In genomic region chr21:29133796-29134195, GRCh38 we compare ENCODE assay signal across 17 cellular contexts. TPM values are rescaled to one million over a fixed set of nuclear protein-coding genes. Genes with fewer than 3 reads are reported as not detected.
DNase-seq lines count a peak whose midpoint lies in the region; TF ChIP-seq lines count a peak whose summit lies in the region.
"Had no signal": no experiment of that assay in that cellular context is flagged by ENCODE, and none has a peak within 500 bp of the region (broad histone marks: within the 10 kb centered on the region; RNA-seq: fewer than 3 reads in every experiment).

No MANE protein-coding gene starts in this region.

- peaks cover 12% of the 10 kb centered on the region for H3K4me1 ChIP-seq in fibroblast of lung (ENCODE audit: control insufficient read depth, extremely low read depth, insufficient read depth, low read length)
- H3K4me1 ChIP-seq: HAP-1 had no signal

- H3K36me3 Mint-ChIP-seq in mesothelial cell of epicardium (no peaks in the 10 kb centered on the region), CD14-positive monocyte (peaks cover 0 to 6% of the 10 kb centered on the region in 2 donors)

- H3K4me3 ChIP-seq in fibroblast of lung (replicated peaks in 1 of 4; ENCODE audit: control extremely low read depth in 1 of 4, insufficient read depth in 1 of 4, low read depth in 3 of 4, low read length in 4 of 4): no peak overlapping the region
- H3K4me3 ChIP-seq: HAP-1, K562 had no signal

- intact Hi-C loops in CD14-positive monocyte (cut with micrococcal nuclease): no loop called here

- DNase-seq in ELF-1 (ENCODE audit: low read depth, low spot score) (peak; percentile 6), NCI-H2227 (lab: John Stamatoyannopoulos, UW; ENCODE audit: unreplicated experiment) (peak; percentile 85), fibroblast of lung (ENCODE audit: low read depth in 2 of 2) (peak; percentile 47 to 67), mesothelial cell of epicardium (ENCODE audit: low spot score in 2 of 2, unreplicated experiment in 2 of 2) (no peak), SW 1271 (lab: John Stamatoyannopoulos, UW) (no peak), NCI-H345 (lab: John Stamatoyannopoulos, UW) (no peak), HuH-7.5 (ENCODE audit: low spot score) (no peak), CD14-positive monocyte (ENCODE audit: low spot score) (no peak)
- DNase-seq: ACHN; CD4-positive, alpha-beta memory T cell; NCI-H1694; NCI-H2171; NCI-H526; RPMI8226 had no signal

- no peaks in the 10 kb centered on the region for H3K36me3 ChIP-seq in fibroblast of lung (ENCODE audit: control insufficient read depth, insufficient read depth, low read length)
- H3K36me3 ChIP-seq: HAP-1 had no signal

- H3K27me3 ChIP-seq in fibroblast of lung (ENCODE audit: control insufficient read depth, insufficient read depth, low read length): no peaks in the 10 kb centered on the region

- no peaks in the 10 kb centered on the region for H3K27me3 Mint-ChIP-seq in mesothelial cell of epicardium (ENCODE audit: low read depth)
- peaks cover 1 to 3% (median 1%) of the 10 kb centered on the region in 3 donors for H3K27me3 Mint-ChIP-seq in CD14-positive monocyte (ENCODE audit: low read depth in 3 of 3)
- H3K27me3 Mint-ChIP-seq: B cell; CD4-positive, alpha-beta memory T cell had no signal

- H3K9me3 Mint-ChIP-seq in mesothelial cell of epicardium (peaks cover 10% of the 10 kb centered on the region), CD14-positive monocyte (peaks cover 0 to 3% (median 2%) of the 10 kb centered on the region in 7 donors)

- no peak overlapping the region for H3K27ac ChIP-seq in fibroblast of lung (ENCODE audit: insufficient read depth, low read length)

- TF ChIP-seq CTCF in fibroblast of lung (conservative IDR thresholded peaks at IDR 0.05 in 1 of 2, IDR thresholded peaks at IDR 0.05 in 1 of 2; ENCODE audit: low read depth in 1 of 2, low read length in 2 of 2): no peak
- no peak for TF ChIP-seq CTCF in mesothelial cell of epicardium (IDR thresholded peaks at IDR 0.05; ENCODE audit: unreplicated experiment)
- TF ChIP-seq CTCF in CD14-positive monocyte (IDR thresholded peaks at IDR 0.05): no peak

- no peak overlapping the region for H2AFZ ChIP-seq in fibroblast of lung (ENCODE audit: low read length)

- H3K4me3 Mint-ChIP-seq in mesothelial cell of epicardium (no peak overlapping the region), CD14-positive monocyte (no peak overlapping the region)
- H3K4me3 Mint-ChIP-seq: B cell; CD4-positive, alpha-beta memory T cell had no signal

- H3K9me3 ChIP-seq in fibroblast of lung (ENCODE audit: control insufficient read depth, insufficient read depth, low read depth, low read length): no peaks in the 10 kb centered on the region
- H3K9me3 ChIP-seq: HAP-1 had no signal

- H3K79me2 ChIP-seq in fibroblast of lung (ENCODE audit: control insufficient read depth, insufficient read depth, low read length): no peaks in the 10 kb centered on the region

- H3K4me2 ChIP-seq in fibroblast of lung (ENCODE audit: extremely low read depth, insufficient read depth, low read length): no peak overlapping the region

- H3K9ac ChIP-seq in fibroblast of lung (ENCODE audit: insufficient read depth, low read length): no peak overlapping the region

- peak overlapping the region; percentile 53 for H3K27ac Mint-ChIP-seq in mesothelial cell of epicardium
- peak overlapping the region in 1 of 7 donors; percentile 68 for H3K27ac Mint-ChIP-seq in CD14-positive monocyte
- H3K27ac Mint-ChIP-seq: B cell; CD4-positive, alpha-beta memory T cell had no signal

- no peaks in the 10 kb centered on the region for H4K20me1 ChIP-seq in fibroblast of lung (ENCODE audit: control insufficient read depth, extremely low read depth, insufficient read depth, low read length)

- H3K4me1 Mint-ChIP-seq in mesothelial cell of epicardium (peaks cover 16% of the 10 kb centered on the region), CD14-positive monocyte (peaks cover 4% of the 10 kb centered on the region)
- H3K4me1 Mint-ChIP-seq: CD4-positive, alpha-beta memory T cell had no signal

RNA-seq across cellular contexts. Expression of gene MAP3K7CL, which starts 3.4 kb away (rescaled TPM):
- total RNA-seq in fibroblast of lung (50.6 and 176 TPM in 2 replicates), mesothelial cell of epicardium (0.13 to 0.49 TPM (median 0.34 TPM) in 3 replicates)
- polyA plus RNA-seq in fibroblast of lung (58.3 and 91.7 TPM in 2 replicates), CD14-positive monocyte (10 to 100 TPM; 14.6 to 15.8 TPM)
- polyA plus RNA-seq in fibroblast of lung (2012): 57.2 and 88.9 TPM in 2 replicates
- polyA minus RNA-seq in fibroblast of lung (ENCODE audit: low replicate concordance): 37.5 and 64.2 TPM in 2 replicates

Comparison
In these comparisons a context has a peak if more than half of its experiments do, and no peak if none do; other contexts are left out.
1. DNase-seq: peak in ELF-1 (single experiment), NCI-H2227 (single experiment) and fibroblast of lung (2 of 2); none in mesothelial cell of epicardium (0 of 2), SW 1271 (0 of 2), NCI-H345 (single experiment), HuH-7.5 (single experiment) and CD14-positive monocyte (single experiment).
2. RNA of gene MAP3K7CL, which starts 3.4 kb away (total RNA-seq): 50.6 to 176 TPM in fibroblast of lung; 0.13 to 0.49 TPM in mesothelial cell of epicardium; every median in the first group is over 10 times any median in the second.